Comparison of ENCODE assay signal across 2 cellular contexts in genomic region chr12:112418596-112419268, GRCh38.
TF ChIP-seq lines count a peak whose summit lies in the region.

TSS of gene PTPN11 (plus strand) at chr12:112418947. CDS start at chr12:112419112, 165 bp downstream.

TF ChIP-seq in A549, 52 proteins besides CTCF, POLR2A, EP300 and RAD21 (continued from another document):
- TF ChIP-seq, protein P1, sequence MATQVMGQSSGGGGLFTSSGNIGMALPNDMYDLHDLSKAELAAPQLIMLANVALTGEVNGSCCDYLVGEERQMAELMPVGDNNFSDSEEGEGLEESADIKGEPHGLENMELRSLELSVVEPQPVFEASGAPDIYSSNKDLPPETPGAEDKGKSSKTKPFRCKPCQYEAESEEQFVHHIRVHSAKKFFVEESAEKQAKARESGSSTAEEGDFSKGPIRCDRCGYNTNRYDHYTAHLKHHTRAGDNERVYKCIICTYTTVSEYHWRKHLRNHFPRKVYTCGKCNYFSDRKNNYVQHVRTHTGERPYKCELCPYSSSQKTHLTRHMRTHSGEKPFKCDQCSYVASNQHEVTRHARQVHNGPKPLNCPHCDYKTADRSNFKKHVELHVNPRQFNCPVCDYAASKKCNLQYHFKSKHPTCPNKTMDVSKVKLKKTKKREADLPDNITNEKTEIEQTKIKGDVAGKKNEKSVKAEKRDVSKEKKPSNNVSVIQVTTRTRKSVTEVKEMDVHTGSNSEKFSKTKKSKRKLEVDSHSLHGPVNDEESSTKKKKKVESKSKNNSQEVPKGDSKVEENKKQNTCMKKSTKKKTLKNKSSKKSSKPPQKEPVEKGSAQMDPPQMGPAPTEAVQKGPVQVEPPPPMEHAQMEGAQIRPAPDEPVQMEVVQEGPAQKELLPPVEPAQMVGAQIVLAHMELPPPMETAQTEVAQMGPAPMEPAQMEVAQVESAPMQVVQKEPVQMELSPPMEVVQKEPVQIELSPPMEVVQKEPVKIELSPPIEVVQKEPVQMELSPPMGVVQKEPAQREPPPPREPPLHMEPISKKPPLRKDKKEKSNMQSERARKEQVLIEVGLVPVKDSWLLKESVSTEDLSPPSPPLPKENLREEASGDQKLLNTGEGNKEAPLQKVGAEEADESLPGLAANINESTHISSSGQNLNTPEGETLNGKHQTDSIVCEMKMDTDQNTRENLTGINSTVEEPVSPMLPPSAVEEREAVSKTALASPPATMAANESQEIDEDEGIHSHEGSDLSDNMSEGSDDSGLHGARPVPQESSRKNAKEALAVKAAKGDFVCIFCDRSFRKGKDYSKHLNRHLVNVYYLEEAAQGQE (IDR thresholded peaks at IDR 0.05): peak; percentile 21; the same call in 1 of the 2 replicates
- TF ChIP-seq ZFP36 (IDR thresholded peaks at IDR 0.05; ENCODE audit: borderline replicate concordance, partially characterized antibody) (peak; percentile 22), HOXB5 (CRISPR knock-in tag; IDR thresholded peaks at IDR 0.05) (peak; percentile 65; the same call in 1 of the 2 replicates), E2F6 (IDR thresholded peaks at IDR 0.05; ENCODE audit: borderline replicate concordance, low read depth) (peak; percentile 34; the same call in 1 of the 2 replicates), PHF8 (IDR thresholded peaks at IDR 0.05; ENCODE audit: borderline replicate concordance, low read depth) (peak; percentile 95), SREBF2 (IDR thresholded peaks at IDR 0.05) (no peak), FOXS1 (CRISPR knock-in tag; IDR thresholded peaks at IDR 0.05) (no peak; the same call in 1 of the 2 replicates), MAZ (IDR thresholded peaks at IDR 0.05; ENCODE audit: borderline replicate concordance, low read depth, low read length) (peak; percentile 100), KDM5A (IDR thresholded peaks at IDR 0.05) (peak; percentile 83), HES2 (IDR thresholded peaks at IDR 0.05) (no peak), NFE2L2 (conservative IDR thresholded peaks at IDR 0.05; ENCODE audit: low read length) (no peak), MYC (IDR thresholded peaks at IDR 0.05; ENCODE audit: borderline replicate concordance, low read length) (no peak), JUNB (IDR thresholded peaks at IDR 0.05) (no peak)
- TF ChIP-seq, protein P2, sequence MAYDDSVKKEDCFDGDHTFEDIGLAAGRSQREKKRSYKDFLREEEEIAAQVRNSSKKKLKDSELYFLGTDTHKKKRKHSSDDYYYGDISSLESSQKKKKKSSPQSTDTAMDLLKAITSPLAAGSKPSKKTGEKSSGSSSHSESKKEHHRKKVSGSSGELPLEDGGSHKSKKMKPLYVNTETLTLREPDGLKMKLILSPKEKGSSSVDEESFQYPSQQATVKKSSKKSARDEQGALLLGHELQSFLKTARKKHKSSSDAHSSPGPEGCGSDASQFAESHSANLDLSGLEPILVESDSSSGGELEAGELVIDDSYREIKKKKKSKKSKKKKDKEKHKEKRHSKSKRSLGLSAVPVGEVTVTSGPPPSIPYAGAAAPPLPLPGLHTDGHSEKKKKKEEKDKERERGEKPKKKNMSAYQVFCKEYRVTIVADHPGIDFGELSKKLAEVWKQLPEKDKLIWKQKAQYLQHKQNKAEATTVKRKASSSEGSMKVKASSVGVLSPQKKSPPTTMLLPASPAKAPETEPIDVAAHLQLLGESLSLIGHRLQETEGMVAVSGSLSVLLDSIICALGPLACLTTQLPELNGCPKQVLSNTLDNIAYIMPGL (CRISPR knock-in tag; IDR thresholded peaks at IDR 0.05; ENCODE audit: borderline replicate concordance): peak; percentile 73; the same call in 1 of the 2 replicates
- TF ChIP-seq, protein P3, sequence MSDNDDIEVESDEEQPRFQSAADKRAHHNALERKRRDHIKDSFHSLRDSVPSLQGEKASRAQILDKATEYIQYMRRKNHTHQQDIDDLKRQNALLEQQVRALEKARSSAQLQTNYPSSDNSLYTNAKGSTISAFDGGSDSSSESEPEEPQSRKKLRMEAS (IDR thresholded peaks at IDR 0.05): peak; percentile 68; the same call in 1 of the 2 replicates
TF ChIP-seq in A549: peak in this region for 12.

TF ChIP-seq in WTC11, 78 proteins besides CTCF, POLR2A, EP300 and RAD21 (continued from another document and continues in another):
- TF ChIP-seq, protein P4, sequence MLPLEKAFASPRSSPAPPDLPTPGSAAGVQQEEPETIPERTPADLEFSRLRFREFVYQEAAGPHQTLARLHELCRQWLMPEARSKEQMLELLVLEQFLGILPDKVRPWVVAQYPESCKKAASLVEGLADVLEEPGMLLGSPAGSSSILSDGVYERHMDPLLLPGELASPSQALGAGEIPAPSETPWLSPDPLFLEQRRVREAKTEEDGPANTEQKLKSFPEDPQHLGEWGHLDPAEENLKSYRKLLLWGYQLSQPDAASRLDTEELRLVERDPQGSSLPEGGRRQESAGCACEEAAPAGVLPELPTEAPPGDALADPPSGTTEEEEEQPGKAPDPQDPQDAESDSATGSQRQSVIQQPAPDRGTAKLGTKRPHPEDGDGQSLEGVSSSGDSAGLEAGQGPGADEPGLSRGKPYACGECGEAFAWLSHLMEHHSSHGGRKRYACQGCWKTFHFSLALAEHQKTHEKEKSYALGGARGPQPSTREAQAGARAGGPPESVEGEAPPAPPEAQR (CRISPR knock-in tag; IDR thresholded peaks at IDR 0.05): no peak
- TF ChIP-seq E2F1 (CRISPR knock-in tag; IDR thresholded peaks at IDR 0.05) (peak; percentile 83; the same call in 1 of the 2 replicates), FOXK1 (CRISPR knock-in tag; IDR thresholded peaks at IDR 0.05) (peak; percentile 92), ZNF232 (CRISPR knock-in tag; IDR thresholded peaks at IDR 0.05) (peak; percentile 73), TP53 (CRISPR knock-in tag; IDR thresholded peaks at IDR 0.05) (peak; percentile 71; the same call in 1 of the 2 replicates), ZNF317 (CRISPR knock-in tag; IDR thresholded peaks at IDR 0.05; ENCODE audit: borderline replicate concordance, low read depth) (no peak), SOX15 (CRISPR knock-in tag; IDR thresholded peaks at IDR 0.05) (no peak), CREB1 (CRISPR knock-in tag; IDR thresholded peaks at IDR 0.05) (peak; percentile 92; the same call in 1 of the 2 replicates), ELF4 (CRISPR knock-in tag; IDR thresholded peaks at IDR 0.05; ENCODE audit: low read depth) (peak; percentile 55; the same call in 1 of the 2 replicates), CBFB (CRISPR knock-in tag; IDR thresholded peaks at IDR 0.05; ENCODE audit: low read depth) (peak; percentile 97), MYBL2 (CRISPR knock-in tag; IDR thresholded peaks at IDR 0.05) (peak; percentile 60; the same call in 1 of the 2 replicates), CREM (CRISPR knock-in tag; IDR thresholded peaks at IDR 0.05) (peak; percentile 99), GRHL2 (CRISPR knock-in tag; IDR thresholded peaks at IDR 0.05; ENCODE audit: insufficient replicate concordance, severe bottlenecking) (no peak), MLX (CRISPR knock-in tag; IDR thresholded peaks at IDR 0.05) (no peak), ATF1 (CRISPR knock-in tag; IDR thresholded peaks at IDR 0.05) (peak; percentile 79; the same call in 1 of the 2 replicates), GABPB1 (CRISPR knock-in tag; IDR thresholded peaks at IDR 0.05) (peak; percentile 77)
- TF ChIP-seq, protein P5, sequence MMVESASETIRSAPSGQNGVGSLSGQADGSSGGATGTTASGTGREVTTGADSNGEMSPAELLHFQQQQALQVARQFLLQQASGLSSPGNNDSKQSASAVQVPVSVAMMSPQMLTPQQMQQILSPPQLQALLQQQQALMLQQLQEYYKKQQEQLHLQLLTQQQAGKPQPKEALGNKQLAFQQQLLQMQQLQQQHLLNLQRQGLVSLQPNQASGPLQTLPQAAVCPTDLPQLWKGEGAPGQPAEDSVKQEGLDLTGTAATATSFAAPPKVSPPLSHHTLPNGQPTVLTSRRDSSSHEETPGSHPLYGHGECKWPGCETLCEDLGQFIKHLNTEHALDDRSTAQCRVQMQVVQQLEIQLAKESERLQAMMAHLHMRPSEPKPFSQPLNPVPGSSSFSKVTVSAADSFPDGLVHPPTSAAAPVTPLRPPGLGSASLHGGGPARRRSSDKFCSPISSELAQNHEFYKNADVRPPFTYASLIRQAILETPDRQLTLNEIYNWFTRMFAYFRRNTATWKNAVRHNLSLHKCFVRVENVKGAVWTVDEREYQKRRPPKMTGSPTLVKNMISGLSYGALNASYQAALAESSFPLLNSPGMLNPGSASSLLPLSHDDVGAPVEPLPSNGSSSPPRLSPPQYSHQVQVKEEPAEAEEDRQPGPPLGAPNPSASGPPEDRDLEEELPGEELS (CRISPR knock-in tag; IDR thresholded peaks at IDR 0.05): peak; percentile 40; the same call in 1 of the 2 replicates
- TF ChIP-seq, protein P3 (CRISPR knock-in tag; IDR thresholded peaks at IDR 0.05): peak; percentile 67; the same call in 1 of the 2 replicates
- TF ChIP-seq, protein P6, sequence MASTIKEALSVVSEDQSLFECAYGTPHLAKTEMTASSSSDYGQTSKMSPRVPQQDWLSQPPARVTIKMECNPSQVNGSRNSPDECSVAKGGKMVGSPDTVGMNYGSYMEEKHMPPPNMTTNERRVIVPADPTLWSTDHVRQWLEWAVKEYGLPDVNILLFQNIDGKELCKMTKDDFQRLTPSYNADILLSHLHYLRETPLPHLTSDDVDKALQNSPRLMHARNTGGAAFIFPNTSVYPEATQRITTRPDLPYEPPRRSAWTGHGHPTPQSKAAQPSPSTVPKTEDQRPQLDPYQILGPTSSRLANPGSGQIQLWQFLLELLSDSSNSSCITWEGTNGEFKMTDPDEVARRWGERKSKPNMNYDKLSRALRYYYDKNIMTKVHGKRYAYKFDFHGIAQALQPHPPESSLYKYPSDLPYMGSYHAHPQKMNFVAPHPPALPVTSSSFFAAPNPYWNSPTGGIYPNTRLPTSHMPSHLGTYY (CRISPR knock-in tag; IDR thresholded peaks at IDR 0.05): no peak
- TF ChIP-seq, protein P2 (CRISPR knock-in tag; IDR thresholded peaks at IDR 0.05): peak; percentile 91
- TF ChIP-seq, protein P7, sequence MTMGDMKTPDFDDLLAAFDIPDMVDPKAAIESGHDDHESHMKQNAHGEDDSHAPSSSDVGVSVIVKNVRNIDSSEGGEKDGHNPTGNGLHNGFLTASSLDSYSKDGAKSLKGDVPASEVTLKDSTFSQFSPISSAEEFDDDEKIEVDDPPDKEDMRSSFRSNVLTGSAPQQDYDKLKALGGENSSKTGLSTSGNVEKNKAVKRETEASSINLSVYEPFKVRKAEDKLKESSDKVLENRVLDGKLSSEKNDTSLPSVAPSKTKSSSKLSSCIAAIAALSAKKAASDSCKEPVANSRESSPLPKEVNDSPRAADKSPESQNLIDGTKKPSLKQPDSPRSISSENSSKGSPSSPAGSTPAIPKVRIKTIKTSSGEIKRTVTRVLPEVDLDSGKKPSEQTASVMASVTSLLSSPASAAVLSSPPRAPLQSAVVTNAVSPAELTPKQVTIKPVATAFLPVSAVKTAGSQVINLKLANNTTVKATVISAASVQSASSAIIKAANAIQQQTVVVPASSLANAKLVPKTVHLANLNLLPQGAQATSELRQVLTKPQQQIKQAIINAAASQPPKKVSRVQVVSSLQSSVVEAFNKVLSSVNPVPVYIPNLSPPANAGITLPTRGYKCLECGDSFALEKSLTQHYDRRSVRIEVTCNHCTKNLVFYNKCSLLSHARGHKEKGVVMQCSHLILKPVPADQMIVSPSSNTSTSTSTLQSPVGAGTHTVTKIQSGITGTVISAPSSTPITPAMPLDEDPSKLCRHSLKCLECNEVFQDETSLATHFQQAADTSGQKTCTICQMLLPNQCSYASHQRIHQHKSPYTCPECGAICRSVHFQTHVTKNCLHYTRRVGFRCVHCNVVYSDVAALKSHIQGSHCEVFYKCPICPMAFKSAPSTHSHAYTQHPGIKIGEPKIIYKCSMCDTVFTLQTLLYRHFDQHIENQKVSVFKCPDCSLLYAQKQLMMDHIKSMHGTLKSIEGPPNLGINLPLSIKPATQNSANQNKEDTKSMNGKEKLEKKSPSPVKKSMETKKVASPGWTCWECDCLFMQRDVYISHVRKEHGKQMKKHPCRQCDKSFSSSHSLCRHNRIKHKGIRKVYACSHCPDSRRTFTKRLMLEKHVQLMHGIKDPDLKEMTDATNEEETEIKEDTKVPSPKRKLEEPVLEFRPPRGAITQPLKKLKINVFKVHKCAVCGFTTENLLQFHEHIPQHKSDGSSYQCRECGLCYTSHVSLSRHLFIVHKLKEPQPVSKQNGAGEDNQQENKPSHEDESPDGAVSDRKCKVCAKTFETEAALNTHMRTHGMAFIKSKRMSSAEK (CRISPR knock-in tag; IDR thresholded peaks at IDR 0.05; ENCODE audit: borderline replicate concordance): no peak
